16 cellular contexts compared by ENCODE assay signal in the genomic region with DNA sequence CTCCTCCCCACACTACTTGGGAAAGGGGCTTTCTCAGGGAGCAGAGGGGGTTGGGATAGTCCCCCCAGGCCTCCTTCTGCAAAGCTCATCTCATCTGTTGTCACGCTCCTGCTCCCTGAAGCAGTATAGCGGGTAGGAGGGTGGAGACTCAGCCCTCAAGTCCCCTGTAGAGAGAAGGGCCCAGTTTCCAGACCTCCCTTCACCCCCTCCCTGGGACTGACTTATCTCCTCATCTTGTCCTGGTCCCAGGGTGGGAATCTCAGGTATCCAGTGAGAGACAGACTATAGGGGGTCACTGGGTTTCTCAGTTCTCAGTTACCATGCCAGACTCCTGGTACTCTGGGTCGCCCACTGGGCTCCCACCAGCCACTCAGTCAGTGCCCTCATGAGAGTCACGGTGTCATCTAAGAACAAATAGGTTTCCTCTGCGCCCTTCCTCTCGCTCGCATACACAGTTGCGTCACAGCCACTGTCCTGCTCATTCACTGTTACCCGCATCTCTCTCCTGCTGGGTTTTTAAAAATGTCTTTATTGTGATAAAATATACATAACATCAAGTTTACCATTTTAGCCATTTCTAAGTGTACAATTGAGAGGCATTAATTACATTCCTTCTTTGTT. TPM values are rescaled to one million over a fixed set of nuclear protein-coding genes. Genes with fewer than 3 reads are reported as not detected.
DNase-seq lines count a peak whose midpoint lies in the region; ATAC-seq and TF ChIP-seq lines count a peak whose summit lies in the region.
"Had no signal": no experiment of that assay in that cellular context is flagged by ENCODE, and none has a peak within 500 bp of the region (broad histone marks: within the 10 kb centered on the region; RNA-seq: fewer than 3 reads in every experiment).

No MANE protein-coding gene starts in this region.

- no peaks in the 10 kb centered on the region for H3K36me3 Mint-ChIP-seq in stimulated activated effector memory CD8-positive, alpha-beta T cell treated with anti-CD3 and anti-CD28 coated beads, Interleukin-12 subunit alpha, Interleukin-12 subunit beta, amount 100 ng/mL, for 72 hours
- H3K36me3 Mint-ChIP-seq: immature natural killer cell; naive thymus-derived CD4-positive, alpha-beta T cell had no signal

- no peak overlapping the region for H3K4me3 ChIP-seq in Peyer's patch
- no peak overlapping the region for H3K4me3 ChIP-seq in right atrium auricular region

- H3K27ac Mint-ChIP-seq in stimulated activated effector memory CD8-positive, alpha-beta T cell treated with anti-CD3 and anti-CD28 coated beads, Interleukin-12 subunit alpha, Interleukin-12 subunit beta, amount 100 ng/mL, for 72 hours: peak overlapping the region; percentile 86

- H3K4me1 Mint-ChIP-seq in stimulated activated effector memory CD8-positive, alpha-beta T cell treated with anti-CD3 and anti-CD28 coated beads, Interleukin-12 subunit alpha, Interleukin-12 subunit beta, amount 100 ng/mL, for 72 hours: peaks cover 32% of the 10 kb centered on the region

- no peaks in the 10 kb centered on the region for H3K9me3 Mint-ChIP-seq in stimulated activated effector memory CD8-positive, alpha-beta T cell treated with anti-CD3 and anti-CD28 coated beads, Interleukin-12 subunit alpha, Interleukin-12 subunit beta, amount 100 ng/mL, for 72 hours
- H3K9me3 Mint-ChIP-seq: immature natural killer cell had no signal

- no peaks in the 10 kb centered on the region for H3K27me3 ChIP-seq in Peyer's patch
- H3K27me3 ChIP-seq in right atrium auricular region: no peaks in the 10 kb centered on the region

- peak overlapping the region in 3 of 4 donors; percentile 46 to 84 (median 69) for H3K27ac ChIP-seq in Peyer's patch
- H3K27ac ChIP-seq in right atrium auricular region: peak overlapping the region; percentile 83 to 89
- H3K27ac ChIP-seq: 22Rv1 had no signal

- TF ChIP-seq POLR2A in Peyer's patch (IDR thresholded peaks at IDR 0.05): no peak

- TF ChIP-seq CTCF in Peyer's patch (IDR thresholded peaks at IDR 0.05) (no peak), right atrium auricular region (IDR thresholded peaks at IDR 0.05) (no peak)

- H3K36me3 ChIP-seq in Peyer's patch: no peaks in the 10 kb centered on the region
- H3K36me3 ChIP-seq in right atrium auricular region: no peaks in the 10 kb centered on the region

- no peak for ATAC-seq in stimulated activated effector memory CD8-positive, alpha-beta T cell treated with anti-CD3 and anti-CD28 coated beads, Interleukin-12 subunit alpha, Interleukin-12 subunit beta, amount 100 ng/mL, for 72 hours
- ATAC-seq: naive thymus-derived CD4-positive, alpha-beta T cell; PC-3 had no signal

- DNase-seq in DMS 273 (lab: John Stamatoyannopoulos, UW; ENCODE audit: unreplicated experiment) (peak; percentile 54), DMS 273 treated with DMSO at 0.1 percent for 48 hours (lab: John Stamatoyannopoulos, UW) (no peak), Peyer's patch (no peak), right atrium auricular region (ENCODE audit: low spot score) (no peak), anterior cingulate cortex (lab: John Stamatoyannopoulos, UW) (no peak)
- DNase-seq in stimulated activated effector memory CD8-positive, alpha-beta T cell treated with anti-CD3 and anti-CD28 coated beads, Interleukin-12 subunit alpha, Interleukin-12 subunit beta, amount 100 ng/mL, for 72 hours (ENCODE audit: low spot score in 2 of 2): no peak
- no peak for DNase-seq in activated CD4-positive, alpha-beta T cell treated with anti-CD3 and anti-CD28 coated beads for 1 hour
- DNase-seq in activated CD8-positive, alpha-beta memory T cell treated with anti-CD3 and anti-CD28 coated beads, Interleukin-2, amount 50 U/mL, for 4 hours: no peak
- DNase-seq: activated T-cell treated with anti-CD3 and anti-CD28 coated beads for 4 hours; naive thymus-derived CD4-positive, alpha-beta T cell; NCI-H187; PC-3 had no signal

- peaks cover 0 to 62% (median 5%) of the 10 kb centered on the region in 4 donors for H3K4me1 ChIP-seq in Peyer's patch
- peaks cover 0 to 83% of the 10 kb centered on the region in 2 donors for H3K4me1 ChIP-seq in right atrium auricular region

- no peaks in the 10 kb centered on the region for H3K9me3 ChIP-seq in Peyer's patch
- no peaks in the 10 kb centered on the region for H3K9me3 ChIP-seq in right atrium auricular region

- H3K4me3 Mint-ChIP-seq in stimulated activated effector memory CD8-positive, alpha-beta T cell treated with anti-CD3 and anti-CD28 coated beads, Interleukin-12 subunit alpha, Interleukin-12 subunit beta, amount 100 ng/mL, for 72 hours: no peak overlapping the region
- H3K4me3 Mint-ChIP-seq: naive thymus-derived CD4-positive, alpha-beta T cell had no signal

RNA-seq across cellular contexts. Expression of a gene that starts 4.1 kb away (rescaled TPM):
- 10 to 100 TPM; 10.7 to 32.9 (median 27.4) TPM for total RNA-seq in Peyer's patch
- 10 to 100 TPM; 19.3 to 37.1 TPM for total RNA-seq in right atrium auricular region

RNA-seq across cellular contexts. Expression of a gene that starts 19.9 kb away (rescaled TPM):
- total RNA-seq in Peyer's patch (not detected), right atrium auricular region (not detected)
- total RNA-seq: epithelial cell of proximal tubule; HT1080; naive thymus-derived CD4-positive, alpha-beta T cell; PC-3 had no signal

RNA-seq across cellular contexts. Expression of a gene that starts 24.6 kb away (rescaled TPM):
- total RNA-seq in Peyer's patch: 1,000 to 10,000 TPM in 1 of 4 donors, 100 to 1,000 TPM in 3; 347 to 1,065 (median 530) TPM
- 100 to 1,000 TPM; 571 to 831 TPM for total RNA-seq in right atrium auricular region

RNA-seq across cellular contexts. Expression of a gene that starts 40.6 kb away (rescaled TPM):
- 1 to 10 TPM; 1.8 to 7.4 (median 4.2) TPM for total RNA-seq in Peyer's patch
- 1 to 10 TPM; 3.4 to 3.5 TPM for total RNA-seq in right atrium auricular region
